ENCODE assay signal across 9 cellular contexts in the genomic region with DNA sequence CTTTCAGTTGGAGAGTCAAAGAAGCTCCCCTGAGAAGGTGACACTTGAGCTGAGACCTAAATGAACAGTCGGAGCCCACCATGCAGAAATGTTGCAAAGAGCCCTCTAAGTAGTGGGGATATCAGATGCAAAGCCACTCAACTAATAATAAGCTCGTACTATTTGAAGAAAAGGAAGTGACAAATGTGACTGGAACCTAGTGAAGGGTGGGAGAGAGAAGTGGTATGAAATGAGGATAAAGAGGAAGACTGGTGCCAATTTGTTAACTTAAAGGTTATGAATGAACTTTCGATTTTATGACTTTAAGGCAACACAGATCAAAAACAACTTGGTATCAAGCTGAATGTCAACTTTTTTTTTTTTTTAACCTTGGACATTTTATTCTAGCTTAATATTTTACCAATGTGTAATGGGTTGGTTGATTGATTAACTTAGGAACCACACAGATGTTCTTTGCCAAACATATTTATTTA. TPM values are rescaled to one million over a fixed set of nuclear protein-coding genes. Genes with fewer than 3 reads are reported as not detected.
DNase-seq lines count a peak whose midpoint lies in the region; ATAC-seq, FAIRE-seq and TF ChIP-seq lines count a peak whose summit lies in the region.
"Had no signal": no experiment of that assay in that cellular context is flagged by ENCODE, and none has a peak within 500 bp of the region (broad histone marks: within the 10 kb centered on the region; RNA-seq: fewer than 3 reads in every experiment).

No MANE protein-coding gene starts in this region.

- no peak for ATAC-seq in activated naive CD4-positive, alpha-beta T cell treated with anti-CD3 and anti-CD28 coated beads, Interleukin-2, amount 50 U/mL, for 72 hours
- ATAC-seq in HG03108 (IDR thresholded peaks at IDR 0.05; ENCODE audit: unreplicated experiment): peak; percentile 44

- H4K20me1 ChIP-seq in astrocyte (ENCODE audit: insufficient read depth, low read length): no peaks in the 10 kb centered on the region

- no peak for TF ChIP-seq POLR2A in esophagus squamous epithelium (IDR thresholded peaks at IDR 0.05)

- peaks cover 16% of the 10 kb centered on the region for H3K4me1 ChIP-seq in astrocyte (ENCODE audit: insufficient read depth, low read length)
- peaks cover 1% of the 10 kb centered on the region for H3K4me1 ChIP-seq in urinary bladder (ENCODE audit: insufficient read depth)
- peaks cover 3 to 24% (median 5%) of the 10 kb centered on the region in 3 donors for H3K4me1 ChIP-seq in esophagus squamous epithelium

- H3K9me3 Mint-ChIP-seq in activated naive CD4-positive, alpha-beta T cell treated with anti-CD3 and anti-CD28 coated beads, Interleukin-2, amount 50 U/mL, for 72 hours: no peaks in the 10 kb centered on the region
- no peaks in the 10 kb centered on the region for H3K9me3 Mint-ChIP-seq in activated naive CD4-positive, alpha-beta T cell treated with anti-CD3 and anti-CD28 coated beads, Interleukin-2, amount 10 ng/mL, durations not matched to agents 7 days and 5 days
- H3K9me3 Mint-ChIP-seq in astrocyte (ENCODE audit: unreplicated experiment) (no peaks in the 10 kb centered on the region), glutamatergic neuron (ENCODE audit: unreplicated experiment) (no peaks in the 10 kb centered on the region)

- H3K27ac ChIP-seq in astrocyte (ENCODE audit: low read depth, low read length): peak overlapping the region; percentile 78
- peak overlapping the region; percentile 6 for H3K27ac ChIP-seq in urinary bladder (ENCODE audit: low read depth)
- peak overlapping the region in 1 of 4 donors; percentile 13 for H3K27ac ChIP-seq in esophagus squamous epithelium

- no peak for TF ChIP-seq CTCF in astrocyte (IDR thresholded peaks at IDR 0.05; ENCODE audit: insufficient read depth, low read depth, low read length)
- TF ChIP-seq CTCF in glutamatergic neuron (IDR thresholded peaks at IDR 0.05; ENCODE audit: partially characterized antibody, unreplicated experiment): no peak
- TF ChIP-seq CTCF in esophagus squamous epithelium (IDR thresholded peaks at IDR 0.05): no peak

- H3K4me1 Mint-ChIP-seq in activated naive CD4-positive, alpha-beta T cell treated with anti-CD3 and anti-CD28 coated beads, Interleukin-2, amount 10 ng/mL, durations not matched to agents 7 days and 5 days: peaks cover 17% of the 10 kb centered on the region
- H3K4me1 Mint-ChIP-seq in astrocyte (ENCODE audit: low read depth, unreplicated experiment): peaks cover 29% of the 10 kb centered on the region
- H3K4me1 Mint-ChIP-seq in glutamatergic neuron (ENCODE audit: low read depth, unreplicated experiment): peaks cover 6% of the 10 kb centered on the region

- no peaks in the 10 kb centered on the region for H3K9me3 ChIP-seq in astrocyte (ENCODE audit: insufficient read depth, low read depth, low read length)
- H3K9me3 ChIP-seq in esophagus squamous epithelium: no peaks in the 10 kb centered on the region

- H3K4me3 ChIP-seq in astrocyte (ENCODE audit: insufficient read depth, low read depth, low read length) (no peak overlapping the region), urinary bladder (ENCODE audit: low read depth, low read length) (no peak overlapping the region), esophagus squamous epithelium (no peak overlapping the region)

- 79% methylated on average over 3 of the region's 3 CpGs for WGBS in urinary bladder
- WGBS in esophagus squamous epithelium, 2 donors: 59 to 78% methylated on average over 3 of the region's 3 CpGs

- H3K36me3 Mint-ChIP-seq in activated naive CD4-positive, alpha-beta T cell treated with anti-CD3 and anti-CD28 coated beads, Interleukin-2, amount 50 U/mL, for 72 hours: peaks cover 0 to 22% of the 10 kb centered on the region in 2 donors
- peaks cover 7% of the 10 kb centered on the region for H3K36me3 Mint-ChIP-seq in activated naive CD4-positive, alpha-beta T cell treated with anti-CD3 and anti-CD28 coated beads, Interleukin-2, amount 10 ng/mL, durations not matched to agents 7 days and 5 days
- H3K36me3 Mint-ChIP-seq in astrocyte (ENCODE audit: low read depth, unreplicated experiment) (peaks cover 7% of the 10 kb centered on the region), glutamatergic neuron (ENCODE audit: unreplicated experiment) (no peaks in the 10 kb centered on the region)

- no peak for FAIRE-seq in astrocyte (lab: Jason Lieb, UNC)

- peaks cover 33% of the 10 kb centered on the region for H3K79me2 ChIP-seq in astrocyte (ENCODE audit: insufficient read depth, low read length)

- H2AFZ ChIP-seq in astrocyte (ENCODE audit: low read depth, low read length): no peak overlapping the region

- H3K27me3 Mint-ChIP-seq in activated naive CD4-positive, alpha-beta T cell treated with anti-CD3 and anti-CD28 coated beads, Interleukin-2, amount 10 ng/mL, durations not matched to agents 7 days and 5 days: no peaks in the 10 kb centered on the region
- H3K27me3 Mint-ChIP-seq in astrocyte (ENCODE audit: low read depth, unreplicated experiment) (no peaks in the 10 kb centered on the region), glutamatergic neuron (ENCODE audit: unreplicated experiment) (no peaks in the 10 kb centered on the region)

- peak overlapping the region; percentile 57 for H3K4me2 ChIP-seq in astrocyte (ENCODE audit: low read length)

- H3K27ac Mint-ChIP-seq in activated naive CD4-positive, alpha-beta T cell treated with anti-CD3 and anti-CD28 coated beads, Interleukin-2, amount 50 U/mL, for 72 hours: peak overlapping the region; percentile 12 to 75
- no peak overlapping the region for H3K27ac Mint-ChIP-seq in activated naive CD4-positive, alpha-beta T cell treated with anti-CD3 and anti-CD28 coated beads, Interleukin-2, amount 10 ng/mL, durations not matched to agents 7 days and 5 days
- H3K27ac Mint-ChIP-seq in astrocyte (ENCODE audit: unreplicated experiment): peak overlapping the region; percentile 9
- no peak overlapping the region for H3K27ac Mint-ChIP-seq in glutamatergic neuron (ENCODE audit: unreplicated experiment)

- CTCF ChIA-PET in activated naive CD4-positive, alpha-beta T cell treated with anti-CD3 and anti-CD28 coated beads, Interleukin-2, amount 10 ng/mL, durations not matched to agents 7 days and 5 days (lab: Charles Lee): interaction anchor here (0.8 to 1.1 kb wide), 2 partner anchors 11 to 784 kb away, joined by 3 read pairs; no protein-coding TSS in a partner anchor

- DNase-seq in activated naive CD4-positive, alpha-beta T cell treated with anti-CD3 and anti-CD28 coated beads, Interleukin-2, amount 50 U/mL, for 72 hours (ENCODE audit: low spot score in 2 of 2): no peak
- no peak for DNase-seq in activated naive CD4-positive, alpha-beta T cell treated with anti-CD3 and anti-CD28 coated beads, Interleukin-2, amount 10 ng/mL, durations not matched to agents 7 days and 5 days
- peak; percentile 42 for DNase-seq in astrocyte (ENCODE audit: low read depth)
- DNase-seq in glutamatergic neuron: no peak
- DNase-seq in T-helper 2 cell: no peak
- DNase-seq in esophagus squamous epithelium (lab: John Stamatoyannopoulos, UW): no peak
- DNase-seq: SHP77 treated with DMSO at 0.1 percent for 48 hours had no signal

- H3K27me3 ChIP-seq in astrocyte (ENCODE audit: insufficient read depth, low read length) (no peaks in the 10 kb centered on the region), esophagus squamous epithelium (no peaks in the 10 kb centered on the region)

- intact Hi-C loops in esophagus squamous epithelium (cut with DNase I): no loop called here

- no peak overlapping the region for H3K4me3 Mint-ChIP-seq in activated naive CD4-positive, alpha-beta T cell treated with anti-CD3 and anti-CD28 coated beads, Interleukin-2, amount 10 ng/mL, durations not matched to agents 7 days and 5 days
- H3K4me3 Mint-ChIP-seq in astrocyte (ENCODE audit: unreplicated experiment) (peak overlapping the region; percentile 15), glutamatergic neuron (ENCODE audit: unreplicated experiment) (no peak overlapping the region)

- H3K36me3 ChIP-seq in astrocyte (ENCODE audit: insufficient read depth, low read length): no peaks in the 10 kb centered on the region
- H3K36me3 ChIP-seq in urinary bladder (ENCODE audit: insufficient read depth): peaks cover 2% of the 10 kb centered on the region
- no peaks in the 10 kb centered on the region for H3K36me3 ChIP-seq in esophagus squamous epithelium

- peak overlapping the region; percentile 15 for H3K9ac ChIP-seq in astrocyte (ENCODE audit: low read length)

RNA-seq across cellular contexts. Expression of gene LYPLAL1, which starts 14.7 kb away (rescaled TPM):
- 10 to 100 TPM; 24.3 to 38.0 TPM for total RNA-seq in activated naive CD4-positive, alpha-beta T cell treated with anti-CD3 and anti-CD28 coated beads, Interleukin-2, amount 50 U/mL, for 72 hours
- total RNA-seq in astrocyte (25.6 and 26.1 TPM in 2 replicates), urinary bladder (88.7 TPM), glutamatergic neuron (ENCODE audit: unreplicated experiment) (17.4 TPM), esophagus squamous epithelium (10 to 100 TPM; 13.0 to 29.1 (median 17.7) TPM)
- 17.5 TPM for polyA plus RNA-seq in urinary bladder

Comparison
In these comparisons a context has a peak if more than half of its experiments do, and no peak if none do; other contexts are left out.
1. H3K27ac Mint-ChIP-seq: peak in activated naive CD4-positive, alpha-beta T cell treated with anti-CD3 and anti-CD28 coated beads, Interleukin-2, amount 50 U/mL, for 72 hours (2 of 2) and astrocyte (single experiment); none in activated naive CD4-positive, alpha-beta T cell treated with anti-CD3 and anti-CD28 coated beads, Interleukin-2, amount 10 ng/mL, durations not matched to agents 7 days and 5 days (single experiment) and glutamatergic neuron (single experiment).